ENCODE assay signal across 16 cellular contexts in genomic region chr10:96912405-96912804, GRCh38.
DNase-seq lines count a peak whose midpoint lies in the region; ATAC-seq, FAIRE-seq and TF ChIP-seq lines count a peak whose summit lies in the region.
"Had no signal": no experiment of that assay in that cellular context is flagged by ENCODE, and none has a peak within 500 bp of the region (broad histone marks: within the 10 kb centered on the region; RNA-seq: fewer than 3 reads in every experiment).

No MANE protein-coding gene starts in this region.

- H3K27ac Mint-ChIP-seq in WTC11 = peak overlapping the region; percentile 67; the same call in 1 of the 2 replicates
- H3K27ac Mint-ChIP-seq in activated T-cell treated with anti-CD3 and anti-CD28 coated beads, Interleukin-2, amount 50 U/mL, for 72 hours = no peak overlapping the region
- H3K27ac Mint-ChIP-seq: H9 had no signal

- POLR2A ChIA-PET in WTC11 (lab: Charles Lee) = no interaction called here

- DNase-seq in GM12892 (ENCODE audit: insufficient read length) (no peak), WTC11 (ENCODE audit: low spot score) (no peak), fibroblast of villous mesenchyme (ENCODE audit: low read depth) (peak; percentile 20), GM19238 (ENCODE audit: insufficient read length, low spot score) (no peak), SHP77 (lab: John Stamatoyannopoulos, UW) (no peak)
- DNase-seq in activated T-cell treated with anti-CD3 and anti-CD28 coated beads, Interleukin-2, amount 50 U/mL, for 72 hours = no peak
- DNase-seq: BE2C; Caco-2; CD8-positive, alpha-beta memory T cell; DND-41; GDM1; GOT3; H9 had no signal

- ATAC-seq in WTC11 (no peak), GM21423 (IDR thresholded peaks at IDR 0.05; ENCODE audit: unreplicated experiment) (no peak)
- ATAC-seq in activated T-cell treated with anti-CD3 and anti-CD28 coated beads, Interleukin-2, amount 50 U/mL, for 72 hours (replicated peaks in 1 of 2) = no peak

- CTCF ChIA-PET in WTC11 (lab: Charles Lee) = interaction anchor here (1.8 kb wide), 1 partner anchor 113 kb away, joined by 7 read pairs; no protein-coding TSS in a partner anchor

- TF ChIP-seq CTCF in WTC11 (IDR thresholded peaks at IDR 0.05) (no peak), fibroblast of villous mesenchyme (IDR thresholded peaks at IDR 0.05; ENCODE audit: insufficient read depth, low read depth, low read length) (no peak)

- FAIRE-seq in GM12892 (lab: Jason Lieb, UNC) = peak; percentile 57
- FAIRE-seq: A204.1 had no signal

- no peaks in the 10 kb centered on the region for H3K27me3 Mint-ChIP-seq in WTC11 (ENCODE audit: low read depth)
- no peaks in the 10 kb centered on the region for H3K27me3 Mint-ChIP-seq in activated T-cell treated with anti-CD3 and anti-CD28 coated beads, Interleukin-2, amount 50 U/mL, for 72 hours (ENCODE audit: low read depth)
- H3K27me3 Mint-ChIP-seq: CD8-positive, alpha-beta memory T cell had no signal

- peaks cover 9% of the 10 kb centered on the region for H3K4me1 Mint-ChIP-seq in WTC11
- H3K4me1 Mint-ChIP-seq in activated T-cell treated with anti-CD3 and anti-CD28 coated beads, Interleukin-2, amount 50 U/mL, for 72 hours (ENCODE audit: low read depth) = peaks cover 7% of the 10 kb centered on the region

- no peak overlapping the region for H3K4me3 ChIP-seq in fibroblast of villous mesenchyme (ENCODE audit: low read depth, low read length)

- no peak overlapping the region for H3K4me3 Mint-ChIP-seq in WTC11
- H3K4me3 Mint-ChIP-seq in activated T-cell treated with anti-CD3 and anti-CD28 coated beads, Interleukin-2, amount 50 U/mL, for 72 hours = no peak overlapping the region
- H3K4me3 Mint-ChIP-seq: CD14-positive monocyte; CD8-positive, alpha-beta memory T cell; H9 had no signal

- no peak for TF ChIP-seq POLR2A in GM12892 (IDR thresholded peaks at IDR 0.05; ENCODE audit: low read depth, low read length)

- peaks cover 13% of the 10 kb centered on the region for H3K36me3 Mint-ChIP-seq in WTC11
- peaks cover 4 to 5% of the 10 kb centered on the region in 2 donors for H3K36me3 Mint-ChIP-seq in activated T-cell treated with anti-CD3 and anti-CD28 coated beads, Interleukin-2, amount 50 U/mL, for 72 hours (ENCODE audit: insufficient read depth in 2 of 2)

- peaks cover 4% of the 10 kb centered on the region for H3K9me3 Mint-ChIP-seq in WTC11
- H3K9me3 Mint-ChIP-seq in activated T-cell treated with anti-CD3 and anti-CD28 coated beads, Interleukin-2, amount 50 U/mL, for 72 hours = no peaks in the 10 kb centered on the region
- H3K9me3 Mint-ChIP-seq: CD8-positive, alpha-beta memory T cell; H9 had no signal

TF ChIP-seq in WTC11, 78 proteins besides CTCF, POLR2A, EP300 and RAD21 (continues in another document):
- TF ChIP-seq CREB1 (CRISPR knock-in tag; IDR thresholded peaks at IDR 0.05) (no peak), NFATC4 (CRISPR knock-in tag; IDR thresholded peaks at IDR 0.05) (no peak), E2F1 (CRISPR knock-in tag; IDR thresholded peaks at IDR 0.05) (no peak), JAZF1 (CRISPR knock-in tag; IDR thresholded peaks at IDR 0.05) (no peak), ZNF425 (CRISPR knock-in tag; conservative IDR thresholded peaks at IDR 0.05) (no peak), HMGXB4 (CRISPR knock-in tag; IDR thresholded peaks at IDR 0.05) (no peak), USF2 (CRISPR knock-in tag; IDR thresholded peaks at IDR 0.05) (no peak), RORB (CRISPR knock-in tag; IDR thresholded peaks at IDR 0.05) (no peak), SP1 (CRISPR knock-in tag; conservative IDR thresholded peaks at IDR 0.05) (no peak), MYBL2 (CRISPR knock-in tag; IDR thresholded peaks at IDR 0.05) (no peak), TP53 (CRISPR knock-in tag; IDR thresholded peaks at IDR 0.05) (no peak), CREM (CRISPR knock-in tag; IDR thresholded peaks at IDR 0.05) (no peak), ARID4B (CRISPR knock-in tag; IDR thresholded peaks at IDR 0.05; ENCODE audit: borderline replicate concordance) (no peak), SMAD3 (CRISPR knock-in tag; IDR thresholded peaks at IDR 0.05; ENCODE audit: borderline replicate concordance) (no peak), FOXK1 (CRISPR knock-in tag; IDR thresholded peaks at IDR 0.05) (no peak), ZBTB21 (CRISPR knock-in tag; IDR thresholded peaks at IDR 0.05; ENCODE audit: borderline replicate concordance) (no peak)
